28 cellular contexts compared by ENCODE assay signal in the genomic region with DNA sequence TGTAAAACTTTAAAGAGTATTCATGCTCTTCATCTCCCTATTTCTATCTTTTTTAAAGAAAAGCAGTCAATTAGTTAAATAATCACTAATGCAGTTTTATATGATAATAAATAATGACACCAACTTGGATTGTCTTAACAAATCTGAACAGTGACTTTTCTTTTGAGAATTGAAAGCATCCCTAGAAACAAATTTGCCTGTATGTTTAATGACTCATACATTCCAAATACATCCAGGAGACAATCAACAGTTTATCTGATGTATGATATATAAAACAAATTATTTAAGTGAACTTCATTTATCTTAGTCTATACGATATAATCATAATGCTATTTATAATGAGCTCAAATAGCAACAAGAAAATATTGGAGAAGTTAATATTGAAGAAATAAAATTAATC.
DNase-seq lines count a peak whose midpoint lies in the region; ATAC-seq and TF ChIP-seq lines count a peak whose summit lies in the region.
"Had no signal": no experiment of that assay in that cellular context is flagged by ENCODE, and none has a peak within 500 bp of the region (broad histone marks: within the 10 kb centered on the region; RNA-seq: fewer than 3 reads in every experiment).

No MANE protein-coding gene starts in this region.

- no peak for TF ChIP-seq CTCF in PC-3 (conservative IDR thresholded peaks at IDR 0.05; ENCODE audit: low read depth, low read length)
- TF ChIP-seq CTCF in choroid plexus epithelial cell (conservative IDR thresholded peaks at IDR 0.05; ENCODE audit: low read depth, low read length), result no peak

- H3F3A ChIP-seq in PC-3 (ENCODE audit: low read length, unreplicated experiment), result peaks cover 4% of the 10 kb centered on the region

- BruUV-seq in PC-3 (replicated peaks; lab: Mats Ljungman, UMichigan), result no TSS peak

- CTCF ChIA-PET in PC-3 (lab: Charles Lee), result no interaction called here

- H3K9me2 ChIP-seq in PC-3 (replicated peaks; ENCODE audit: low read length), result no peaks in the 10 kb centered on the region

- peaks cover 15% of the 10 kb centered on the region for H3K4me1 ChIP-seq in ACC112 (ENCODE audit: control insufficient read depth, insufficient read depth, low read length, unreplicated experiment)
- H3K4me1 ChIP-seq in PC-3 (ENCODE audit: insufficient read depth, low read length), result peaks cover 14% of the 10 kb centered on the region
- H3K4me1 ChIP-seq: esophagus muscularis mucosa, gastroesophageal sphincter, SJCRH30, upper lobe of right lung had no signal

- peak; percentile 67 for DNase-seq in PC-3
- DNase-seq in choroid plexus epithelial cell (ENCODE audit: low read depth), result peak; percentile 62
- DNase-seq in iris pigment epithelial cell (ENCODE audit: low read depth), result peak; percentile 59
- DNase-seq in left cardiac atrium, result no peak
- DNase-seq: ACHN; activated B cell treated with CpG ODN at 0.5 μM for 24 hours; activated CD4-positive, alpha-beta T cell treated with anti-CD3 and anti-CD28 coated beads, Interleukin-2, amount 10 ng/mL, durations not matched to agents 7 days and 5 days; anterior cingulate cortex; CD8-positive, alpha-beta memory T cell; DMS153; immature natural killer cell; NCI-H146; NCI-H446 treated with DMSO at 0.1 percent for 48 hours; NCI-H774; nephron progenitor cell; ovary; stimulated activated naive CD4-positive, alpha-beta T cell treated with Interleukin-2 at 50 U/mL for 16 hours; upper lobe of right lung had no signal

- H3K4me2 ChIP-seq in PC-3 (ENCODE audit: low read length), result peak overlapping the region; percentile 11; the same call in 1 of the 2 replicates

- intact Hi-C loops in PC-3 (cut with micrococcal nuclease) (no loop called here), left cardiac atrium (cut with DNase I) (no loop called here)

- no peaks in the 10 kb centered on the region for H3K9me3 ChIP-seq in PC-3 (ENCODE audit: low read length)
- H3K9me3 ChIP-seq: esophagus muscularis mucosa, gastroesophageal sphincter, ovary, SJCRH30, upper lobe of right lung had no signal

- H3K9ac ChIP-seq in PC-3 (ENCODE audit: low read length), result no peak overlapping the region

- no peaks in the 10 kb centered on the region for H3K27me3 ChIP-seq in ACC112 (ENCODE audit: insufficient read depth, low read length)
- no peaks in the 10 kb centered on the region for H3K27me3 ChIP-seq in PC-3 (ENCODE audit: low read length)
- H3K27me3 ChIP-seq: esophagus muscularis mucosa, gastroesophageal sphincter, ovary, SJCRH30, upper lobe of right lung had no signal

- ATAC-seq in PC-3 (peak; percentile 69), left cardiac atrium (no peak), HG02870 (IDR thresholded peaks at IDR 0.05; ENCODE audit: unreplicated experiment) (no peak), HG03342 (IDR thresholded peaks at IDR 0.05; ENCODE audit: unreplicated experiment) (no peak), GM21529 (IDR thresholded peaks at IDR 0.05; ENCODE audit: unreplicated experiment) (no peak)
- ATAC-seq: activated naive CD4-positive, alpha-beta T cell treated with anti-CD3 and anti-CD28 coated beads, Interleukin-2, amount 50 U/mL, for 72 hours; gastroesophageal sphincter; HCT116; left lobe of liver; upper lobe of right lung had no signal

- peaks cover 10% of the 10 kb centered on the region for H3K36me3 ChIP-seq in ACC112 (ENCODE audit: insufficient read depth, low read length)
- no peaks in the 10 kb centered on the region for H3K36me3 ChIP-seq in PC-3 (ENCODE audit: low read depth, low read length)
- H3K36me3 ChIP-seq: esophagus muscularis mucosa, gastroesophageal sphincter, ovary, SJCRH30, upper lobe of right lung had no signal

- no peak overlapping the region for H3K4me3 ChIP-seq in ACC112 (ENCODE audit: low read depth, low read length)
- no peak overlapping the region for H3K4me3 ChIP-seq in PC-3 (ENCODE audit: low read length)
- no peak overlapping the region for H3K4me3 ChIP-seq in choroid plexus epithelial cell (ENCODE audit: low read depth, low read length)
- H3K4me3 ChIP-seq: esophagus muscularis mucosa, gastroesophageal sphincter, ovary, SJCRH30, upper lobe of right lung had no signal

- no peaks in the 10 kb centered on the region for H4K20me1 ChIP-seq in PC-3 (ENCODE audit: low read length)

- H3K79me2 ChIP-seq in ACC112 (ENCODE audit: control insufficient read depth, insufficient read depth, low read length, unreplicated experiment), result peaks cover 64% of the 10 kb centered on the region
- peaks cover 77% of the 10 kb centered on the region for H3K79me2 ChIP-seq in PC-3 (ENCODE audit: low read length)

- POLR2A ChIA-PET in PC-3 (lab: Charles Lee; ENCODE audit: unreplicated experiment), result no interaction called here

- H2AFZ ChIP-seq in ACC112 (ENCODE audit: low read length, unreplicated experiment) (no peak overlapping the region), PC-3 (ENCODE audit: low read length) (no peak overlapping the region)

- 0 out of 2 replicates have a peak overlapping the region, but pooled peaks have one; percentile 19 for H3K27ac ChIP-seq in ACC112 (ENCODE audit: low read depth, low read length)
- no peak overlapping the region for H3K27ac ChIP-seq in PC-3 (ENCODE audit: low read length)
- H3K27ac ChIP-seq: esophagus muscularis mucosa, gastroesophageal sphincter, ovary, SJCRH30, upper lobe of right lung had no signal
